In the genomic region with DNA sequence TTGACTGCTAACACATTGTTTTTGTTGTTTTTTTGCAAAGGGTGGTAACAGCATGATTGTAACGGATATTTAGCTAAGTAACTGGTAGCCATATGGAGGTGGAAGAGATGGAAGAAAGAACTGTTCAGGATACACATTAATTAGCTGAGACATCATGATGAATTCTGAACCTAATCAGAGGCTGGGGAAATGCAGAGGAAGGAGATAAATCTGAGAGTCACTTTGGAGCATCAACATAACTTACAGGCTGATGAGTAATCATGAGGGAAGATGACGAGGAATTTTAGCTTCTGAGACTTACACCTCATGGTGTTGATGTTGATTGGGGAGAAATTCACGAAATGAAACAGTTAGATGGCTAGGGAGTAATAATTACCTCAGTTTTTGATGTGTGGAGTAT, we compare ENCODE assay signal across 17 cellular contexts.
DNase-seq lines count a peak whose midpoint lies in the region; ATAC-seq lines count a peak whose summit lies in the region.
"Had no signal": no experiment of that assay in that cellular context is flagged by ENCODE, and none has a peak within 500 bp of the region (broad histone marks: within the 10 kb centered on the region; RNA-seq: fewer than 3 reads in every experiment).

No MANE protein-coding gene starts in this region.

- peak overlapping the region; percentile 76 for H3K27ac Mint-ChIP-seq in memory B cell

- no peaks in the 10 kb centered on the region for H3K9me3 Mint-ChIP-seq in memory B cell

- H3K27me3 Mint-ChIP-seq in memory B cell: no peaks in the 10 kb centered on the region

- no peak overlapping the region for H3K4me3 ChIP-seq in ACC112 (ENCODE audit: low read depth, low read length)
- H3K4me3 ChIP-seq: gastroesophageal sphincter, lung, sigmoid colon had no signal

- H3K36me3 ChIP-seq in ACC112 (ENCODE audit: insufficient read depth, low read length): 0 out of 2 replicates have a peak, but pooled peaks cover 4% of the 10 kb centered on the region

- ATAC-seq in memory B cell (ENCODE audit: low read depth) (no peak), GM21390 (IDR thresholded peaks at IDR 0.05; ENCODE audit: unreplicated experiment) (no peak), GM19455 (IDR thresholded peaks at IDR 0.05; ENCODE audit: unreplicated experiment) (no peak)
- ATAC-seq: gastroesophageal sphincter had no signal

- H3K27ac ChIP-seq in ACC112 (ENCODE audit: low read depth, low read length): peak overlapping the region; percentile 59
- H3K27ac ChIP-seq: gastroesophageal sphincter, sigmoid colon had no signal

- peaks cover 51% of the 10 kb centered on the region for H3K36me3 Mint-ChIP-seq in memory B cell

- no peak overlapping the region for H2AFZ ChIP-seq in ACC112 (ENCODE audit: low read length, unreplicated experiment)

- peak; percentile 24 for DNase-seq in GM03348 (ENCODE audit: low spot score)
- DNase-seq in amniotic epithelial cell (ENCODE audit: low read depth): peak; percentile 66
- DNase-seq in memory B cell (ENCODE audit: low spot score in 2 of 2): no peak
- DNase-seq in NCI-H345 treated with DMSO at 0.1 percent for 48 hours (lab: John Stamatoyannopoulos, UW; ENCODE audit: unreplicated experiment): no peak
- DNase-seq in NK-92 (lab: John Stamatoyannopoulos, UW; ENCODE audit: unreplicated experiment): no peak
- DNase-seq: activated CD4-positive, alpha-beta T cell treated with anti-CD3 and anti-CD28 coated beads, Interleukin-2, amount 50 U/mL, for 4 hours; activated gamma-delta T cell; DMS79; MM.1S; sigmoid colon; stimulated activated CD4-positive, alpha-beta T cell treated with anti-CD3 and anti-CD28 coated beads, Interleukin-4, amount 100 ng/mL, for 4 hours; stimulated activated naive CD4-positive, alpha-beta T cell had no signal

- no peaks in the 10 kb centered on the region for H3K27me3 ChIP-seq in ACC112 (ENCODE audit: insufficient read depth, low read length)
- H3K27me3 ChIP-seq: gastroesophageal sphincter, sigmoid colon had no signal

- no peak overlapping the region for H3K4me3 Mint-ChIP-seq in memory B cell

- H3K79me2 ChIP-seq in ACC112 (ENCODE audit: control insufficient read depth, insufficient read depth, low read length, unreplicated experiment): no peaks in the 10 kb centered on the region

- H3K4me1 ChIP-seq in ACC112 (ENCODE audit: control insufficient read depth, insufficient read depth, low read length, unreplicated experiment): peaks cover 28% of the 10 kb centered on the region
- H3K4me1 ChIP-seq: gastroesophageal sphincter had no signal

- H3K4me1 Mint-ChIP-seq in memory B cell: no peaks in the 10 kb centered on the region

Comparison
In these comparisons a context has a peak if more than half of its experiments do, and no peak if none do; other contexts are left out.
1. DNase-seq: peak in GM03348 (single experiment) and amniotic epithelial cell (single experiment); none in memory B cell (0 of 2), NCI-H345 treated with DMSO at 0.1 percent for 48 hours (single experiment) and NK-92 (single experiment).